In the genomic region with DNA sequence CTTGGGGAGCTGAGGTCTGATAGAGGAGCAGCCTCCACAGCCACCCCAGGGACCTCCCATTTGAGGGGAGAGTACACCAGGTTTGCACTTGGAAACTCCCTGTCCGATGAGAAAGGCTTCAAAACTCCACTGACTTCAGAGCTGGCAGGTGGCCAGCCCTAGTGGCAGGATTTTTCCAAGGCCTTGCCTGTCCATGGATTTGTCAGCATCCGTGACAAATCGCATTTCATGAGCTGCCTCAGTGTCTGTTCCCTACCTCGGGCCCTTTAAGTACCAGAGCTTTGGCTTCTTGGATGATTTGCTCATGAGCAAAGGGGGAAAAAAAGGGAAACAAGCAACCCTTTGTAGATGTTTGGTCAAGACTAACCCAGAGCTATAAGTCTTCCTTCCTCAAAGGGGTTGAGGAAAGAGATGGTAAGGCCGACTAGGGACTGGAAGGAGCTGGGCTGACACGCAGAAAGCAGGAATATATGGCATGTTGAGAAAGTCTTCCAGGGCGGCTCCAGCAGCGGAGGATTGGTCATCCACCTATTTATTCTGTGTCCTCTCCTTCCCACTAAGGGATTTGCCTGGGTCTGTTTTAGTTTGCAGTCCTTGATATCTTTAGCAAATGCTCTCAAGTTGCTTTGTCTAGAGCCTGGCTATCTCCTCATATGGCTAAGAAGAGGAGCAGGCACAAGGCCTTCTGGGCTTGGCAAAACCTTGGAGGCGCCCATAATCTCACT, we compare ENCODE assay signal across 9 cellular contexts. TPM values are rescaled to one million over a fixed set of nuclear protein-coding genes. Genes with fewer than 3 reads are reported as not detected.
A peak's percentile ranks its signal among the peaks of the same experiment; 100 is the strongest.
DNase-seq lines count a peak whose midpoint lies in the region; ATAC-seq lines count a peak whose summit lies in the region.
"Had no signal": no experiment of that assay in that cellular context is flagged by ENCODE, and none has a peak within 500 bp of the region (broad histone marks: within the 10 kb centered on the region; RNA-seq: fewer than 3 reads in every experiment).

No MANE protein-coding gene starts in this region.

- DNase-seq in SHP77 (lab: John Stamatoyannopoulos, UW): peak; percentile 21 to 38
- no peak for DNase-seq in SHP77 treated with DMSO at 0.1 percent for 48 hours (lab: John Stamatoyannopoulos, UW)
- peak; percentile 63 for DNase-seq in UCSD-AML1 (lab: John Stamatoyannopoulos, UW; ENCODE audit: unreplicated experiment)
- DNase-seq in Right ventricle myocardium superior: peak; percentile 91
- DNase-seq in putamen (ENCODE audit: low spot score): peak; percentile 58

- intact Hi-C loops in Right ventricle myocardium superior (cut with DNase I): loop anchor here (5.0 kb wide), 1 partner anchor 43 kb away; no protein-coding TSS in a partner anchor

- peak; percentile 50 for ATAC-seq in Right ventricle myocardium superior (ENCODE audit: poor library complexity)
- ATAC-seq in HG03095 (IDR thresholded peaks at IDR 0.05; ENCODE audit: unreplicated experiment): no peak
- ATAC-seq in GM18868 (IDR thresholded peaks at IDR 0.05; ENCODE audit: unreplicated experiment): no peak
- ATAC-seq in GM21360 (IDR thresholded peaks at IDR 0.05; ENCODE audit: unreplicated experiment): no peak

RNA-seq across cellular contexts. Expression of gene HSPG2, which starts 2.7 kb away (rescaled TPM):
- 263 TPM for total RNA-seq in Right ventricle myocardium superior

RNA-seq across cellular contexts. Expression of gene CELA3B, which starts 37.0 kb away (rescaled TPM):
- total RNA-seq in Right ventricle myocardium superior: not detected
- total RNA-seq: subcutaneous adipose tissue had no signal
